ENCODE assay signal across 9 cellular contexts in genomic region chr19:15123900-15124299, GRCh38. TPM values are rescaled to one million over a fixed set of nuclear protein-coding genes. Genes with fewer than 3 reads are reported as not detected.
DNase-seq lines count a peak whose midpoint lies in the region; ATAC-seq and TF ChIP-seq lines count a peak whose summit lies in the region.
"Had no signal": no experiment of that assay in that cellular context is flagged by ENCODE, and none has a peak within 500 bp of the region (broad histone marks: within the 10 kb centered on the region; RNA-seq: fewer than 3 reads in every experiment).

No MANE protein-coding gene starts in this region.

- H3K4me2 ChIP-seq in H9 (ENCODE audit: insufficient read depth, insufficient read length, low read length) (peak overlapping the region; percentile 37), SK-N-SH (peak overlapping the region; percentile 97)

- H3K27ac ChIP-seq in H9 (ENCODE audit: insufficient read length, low read depth, low read length) (no peak overlapping the region), SK-N-SH (ENCODE audit: low read depth in 2 of 2, low read length in 1 of 2) (peak overlapping the region in 1 of 2 experiments; percentile 34; a peak in 1 of 4 replicates)

- no peak overlapping the region for H2BK15ac ChIP-seq in H9 (ENCODE audit: low read depth, low read length)

- no peak overlapping the region for H2BK120ac ChIP-seq in H9 (ENCODE audit: low read depth, low read length, poor library complexity, severe bottlenecking)

- H3K56ac ChIP-seq in H9 (ENCODE audit: insufficient read length, low read depth, low read length): no peak overlapping the region

- peaks cover 3% of the 10 kb centered on the region for H3K79me1 ChIP-seq in H9 (ENCODE audit: insufficient read depth, low read depth, low read length, poor library complexity, severe bottlenecking)

- no peak overlapping the region for H2BK5ac ChIP-seq in H9 (ENCODE audit: insufficient read length, low read length)

- H3K4me1 ChIP-seq in H9 (ENCODE audit: insufficient read depth, low read length) (no peaks in the 10 kb centered on the region), SK-N-SH (ENCODE audit: control insufficient read depth in 1 of 2, insufficient read depth in 2 of 2, low read depth in 1 of 2, low read length in 1 of 2) (peaks cover 0 to 19% of the 10 kb centered on the region in 2 experiments; a peak in 2 of 4 replicates)

- H2AK5ac ChIP-seq in H9 (ENCODE audit: insufficient read length, low read length): no peak overlapping the region

- H2BK12ac ChIP-seq in H9 (ENCODE audit: insufficient read length, low read depth, low read length): no peak overlapping the region

- peaks cover 5% of the 10 kb centered on the region for H3F3A ChIP-seq in SK-N-SH (replicated peaks; ENCODE audit: insufficient read depth)

- TF ChIP-seq RAD21 in SK-N-SH (IDR thresholded peaks at IDR 0.05; ENCODE audit: low read length): no peak

- no peak overlapping the region for H3K18ac ChIP-seq in H9 (ENCODE audit: insufficient read length, low read depth, low read length)

- H3K36me3 Mint-ChIP-seq in H9 (ENCODE audit: insufficient read depth in 1 of 3, low read depth in 3 of 3): peaks cover 31 to 46% (median 40%) of the 10 kb centered on the region in 3 experiments; a peak in 6 of 7 replicates

- no peak overlapping the region for H3K27ac Mint-ChIP-seq in H9

- peak overlapping the region; percentile 49 for H3K9ac ChIP-seq in H9 (ENCODE audit: extremely low read depth, insufficient read length, low read length)
- peak overlapping the region; percentile 70; the same call in 1 of the 2 replicates for H3K9ac ChIP-seq in SK-N-SH

- peak overlapping the region; percentile 79 to 92; a peak in 3 of 4 replicates for H3K4me3 ChIP-seq in SK-N-SH (ENCODE audit: low read depth in 2 of 2, low read length in 1 of 2)

- peaks cover 1% of the 10 kb centered on the region for H3K27me3 Mint-ChIP-seq in H9 (ENCODE audit: low read depth)

- no peak for TF ChIP-seq CTCF in H9 (conservative IDR thresholded peaks at IDR 0.05)
- no peak for TF ChIP-seq CTCF in SK-N-SH (IDR thresholded peaks at IDR 0.05)

- H3K79me2 ChIP-seq in H9 (ENCODE audit: insufficient read depth, low read length) (no peaks in the 10 kb centered on the region; the same call in 1 of the 2 replicates), SK-N-SH (ENCODE audit: insufficient read depth) (peaks cover 21% of the 10 kb centered on the region; the same call in 1 of the 2 replicates)

- peak overlapping the region; percentile 95 to 96 for H3K4me3 Mint-ChIP-seq in H9

- no peaks in the 10 kb centered on the region for H4K20me1 ChIP-seq in H9 (ENCODE audit: control insufficient read depth, insufficient read depth, insufficient read length)
- no peaks in the 10 kb centered on the region for H4K20me1 ChIP-seq in SK-N-SH (ENCODE audit: insufficient read depth)

- H3K9me2 ChIP-seq in SK-N-SH: no peaks in the 10 kb centered on the region

- peaks cover 7% of the 10 kb centered on the region for H3K23me2 ChIP-seq in H9 (ENCODE audit: insufficient read length, low read depth, low read length, poor library complexity, severe bottlenecking)

- no peak overlapping the region for H3K4ac ChIP-seq in H9 (ENCODE audit: low read depth, low read length)

- CTCF ChIA-PET in SK-N-SH (lab: Yijun Ruan, JAX): interaction anchor here (1.0 to 2.3 kb wide), 5 partner anchors 23 to 295 kb away, joined by 3 to 12 read pairs (median 6); partner anchors contain the start of gene AKAP8L

- no peak overlapping the region for H4K5ac ChIP-seq in H9 (ENCODE audit: insufficient read length, low read depth, low read length)

- peaks cover 9 to 16% of the 10 kb centered on the region in 2 experiments for H3K36me3 ChIP-seq in SK-N-SH (replicated peaks in 1 of 2; ENCODE audit: control insufficient read depth in 1 of 2, insufficient read depth in 2 of 2, low read length in 1 of 2)

- no peak overlapping the region for H3T11ph ChIP-seq in H9 (ENCODE audit: low read length)

- H3K4me1 Mint-ChIP-seq in H9: peaks cover 7% of the 10 kb centered on the region in 2 experiments

- H3K9me3 Mint-ChIP-seq in H9: no peaks in the 10 kb centered on the region; a peak in 2 of 5 replicates

- WGBS in H9 (ENCODE audit: extremely low coverage, insufficient read length, low lambda C conversion rate): no CpG with 5 or more reads among the region's 5 CpGs
- 42% methylated on average over 2 of the region's 5 CpGs for WGBS in SK-N-SH (ENCODE audit: low lambda C conversion rate)

- POLR2A ChIA-PET in SK-N-SH (lab: Yijun Ruan, JAX): interaction anchor here (0.9 to 2.2 kb wide), 4 partner anchors 11 to 180 kb away, joined by 3 to 8 read pairs (median 6); partner anchors contain the start of gene SYDE1

- no peak for ATAC-seq in GM19397 (IDR thresholded peaks at IDR 0.05; ENCODE audit: unreplicated experiment)
- no peak for ATAC-seq in HG03442 (IDR thresholded peaks at IDR 0.05; ENCODE audit: unreplicated experiment)

- H2AFZ ChIP-seq in H9 (ENCODE audit: low read length) (no peak overlapping the region), SK-N-SH (ENCODE audit: low read depth) (no peak overlapping the region)

- H3K23ac ChIP-seq in H9 (ENCODE audit: insufficient read length, low read depth, low read length): no peak overlapping the region

- H3K14ac ChIP-seq in H9 (ENCODE audit: insufficient read depth, low read length): no peak overlapping the region

- no peak overlapping the region for H2BK20ac ChIP-seq in H9 (ENCODE audit: low read depth, low read length, poor library complexity, severe bottlenecking)

- TF ChIP-seq EP300 in SK-N-SH (IDR thresholded peaks at IDR 0.05; ENCODE audit: borderline replicate concordance in 1 of 2, low read depth in 1 of 2, low read length in 1 of 2): 0 out of 4 replicates have a peak, but pooled peaks of 1 of the 2 experiments have one; percentile 34

- no peaks in the 10 kb centered on the region for H3K9me3 ChIP-seq in H9 (ENCODE audit: control insufficient read depth, low read depth, low read length)
- H3K9me3 ChIP-seq in SK-N-SH: no peaks in the 10 kb centered on the region

- no peak overlapping the region for H4K8ac ChIP-seq in H9 (replicated peaks; ENCODE audit: insufficient read length, low read depth, low read length)

- DNase-seq in H9 (no peak), SK-N-SH (peak; percentile 76), foreskin melanocyte (peak; percentile 90), pons (ENCODE audit: low spot score) (peak; percentile 77)
- no peak for DNase-seq in stimulated activated CD4-positive, alpha-beta T cell treated with anti-CD3 and anti-CD28 coated beads, Interleukin-12 subunit alpha, Interleukin-12 subunit beta, amount 100 ng/mL, for 4 hours
- no peak for DNase-seq in stimulated activated CD4-positive, alpha-beta T cell treated with anti-CD3 and anti-CD28 coated beads, Interleukin-4, amount 100 ng/mL, for 4 hours

- H3K27me3 ChIP-seq in H9 (ENCODE audit: insufficient read depth, low read length) (no peaks in the 10 kb centered on the region), SK-N-SH (ENCODE audit: insufficient read depth) (no peaks in the 10 kb centered on the region)

- H4K91ac ChIP-seq in H9 (ENCODE audit: insufficient read length, low read depth, low read length): no peak overlapping the region

TF ChIP-seq in SK-N-SH, 30 proteins besides CTCF, POLR2A, EP300 and RAD21:
- no peak for TF ChIP-seq RFX5 (IDR thresholded peaks at IDR 0.05; ENCODE audit: low read length)
- TF ChIP-seq MAX (IDR thresholded peaks at IDR 0.05; ENCODE audit: low read depth): 0 out of 2 replicates have a peak, but pooled peaks have one; percentile 35
- TF ChIP-seq MXI1 (IDR thresholded peaks at IDR 0.05; ENCODE audit: low read depth, low read length): peak; percentile 96
- TF ChIP-seq GATA2 (CRISPR knock-in tag; IDR thresholded peaks at IDR 0.05): peak; percentile 35; the same call in 1 of the 2 replicates
- no peak for TF ChIP-seq SMC3 (IDR thresholded peaks at IDR 0.05; ENCODE audit: low read depth, low read length)
- TF ChIP-seq TCF12 (IDR thresholded peaks at IDR 0.05): peak; percentile 57

RNA-seq across cellular contexts. Expression of gene SYDE1, which starts 16.7 kb away (rescaled TPM):
- 19.3 and 21.4 TPM in 2 replicates for total RNA-seq in H9 (2021)
- 40.6 and 44.1 TPM in 2 replicates for polyA plus RNA-seq in SK-N-SH (2012; rRNA removed)
- 14.8 and 25.3 TPM in 2 replicates for polyA plus RNA-seq in SK-N-SH (2012; cell fraction: cytosol; rRNA removed)
- 69.9 and 87.2 TPM in 2 replicates for polyA plus RNA-seq in SK-N-SH (2012; cell fraction: nucleus; rRNA removed)

RNA-seq across cellular contexts. Expression of gene OR1I1, which starts 41.9 kb away (rescaled TPM):
- total RNA-seq in H9 (2021): not detected in 2 replicates
- not detected in 2 replicates for polyA plus RNA-seq in SK-N-SH (2012; rRNA removed)
- not detected in 2 replicates for polyA plus RNA-seq in SK-N-SH (2012; cell fraction: cytosol; rRNA removed)
- not detected in 2 replicates for polyA plus RNA-seq in SK-N-SH (2012; cell fraction: nucleus; rRNA removed)
- total RNA-seq: M059J had no signal

Comparison
In these comparisons a context has a peak if more than half of its experiments do, and no peak if none do; other contexts are left out.
1. DNase-seq: peak in SK-N-SH (single experiment), foreskin melanocyte (single experiment) and pons (single experiment); none in H9 (single experiment), stimulated activated CD4-positive, alpha-beta T cell treated with anti-CD3 and anti-CD28 coated beads, Interleukin-12 subunit alpha, Interleukin-12 subunit beta, amount 100 ng/mL, for 4 hours (single experiment) and stimulated activated CD4-positive, alpha-beta T cell treated with anti-CD3 and anti-CD28 coated beads, Interleukin-4, amount 100 ng/mL, for 4 hours (0 of 2).